8 cellular contexts compared by ENCODE assay signal in genomic region chr9:136539427-136540412, GRCh38. TPM values are rescaled to one million over a fixed set of nuclear protein-coding genes. Genes with fewer than 3 reads are reported as not detected.
DNase-seq lines count a peak whose midpoint lies in the region; ATAC-seq and TF ChIP-seq lines count a peak whose summit lies in the region.

No MANE protein-coding gene starts in this region.

- peaks cover 11% of the 10 kb centered on the region for H3K79me1 ChIP-seq in mesendoderm (ENCODE audit: low read length)

- no peak overlapping the region for H3K4ac ChIP-seq in mesendoderm (ENCODE audit: low read depth, low read length)

- H2BK120ac ChIP-seq in mesendoderm (ENCODE audit: low read depth, low read length): no peak overlapping the region

- H2AK5ac ChIP-seq in mesendoderm (ENCODE audit: low read length): no peak overlapping the region

- H3K27ac ChIP-seq in coronary artery (peak overlapping the region; percentile 57 to 87), mesendoderm (ENCODE audit: low read depth, low read length) (no peak overlapping the region)

- H3K56ac ChIP-seq in mesendoderm (ENCODE audit: low read length): no peak overlapping the region

- no CpG with 5 or more reads among the region's 33 CpGs for whole genome bisulfite sequencing in mesendoderm (ENCODE audit: extremely low coverage, insufficient coverage, low lambda C conversion rate)

- H3K4me1 ChIP-seq in mesendoderm (ENCODE audit: control insufficient read depth, low read depth, low read length): peaks cover 2% of the 10 kb centered on the region

- no peaks in the 10 kb centered on the region for H3K9me3 Mint-ChIP-seq in activated CD4-positive, alpha-beta T cell treated with anti-CD3 and anti-CD28 coated beads, Interleukin-2, amount 10 ng/mL, durations not matched to agents 24 days and 14 days

- intact Hi-C loops in activated CD4-positive, alpha-beta T cell treated with anti-CD3 and anti-CD28 coated beads, Interleukin-2, amount 10 ng/mL, durations not matched to agents 24 days and 14 days (cut with micrococcal nuclease): loop anchor here (1.0 to 10.0 kb wide), 3 partner anchors 56 to 252 kb away; partner anchors contain the start of genes SEC16A and TMEM141

- H3K79me2 ChIP-seq in mesendoderm (ENCODE audit: control insufficient read depth, insufficient read depth, low read length): peaks cover 25% of the 10 kb centered on the region

- H3K4me3 ChIP-seq in coronary artery: peak overlapping the region; percentile 56
- H3K4me3 ChIP-seq in mesendoderm (ENCODE audit: low read length): no peak overlapping the region

- no peak overlapping the region for H4K5ac ChIP-seq in mesendoderm (ENCODE audit: low read length)

- no peaks in the 10 kb centered on the region for H3K27me3 Mint-ChIP-seq in activated CD4-positive, alpha-beta T cell treated with anti-CD3 and anti-CD28 coated beads, Interleukin-2, amount 10 ng/mL, durations not matched to agents 24 days and 14 days

- H3K36me3 Mint-ChIP-seq in activated CD4-positive, alpha-beta T cell treated with anti-CD3 and anti-CD28 coated beads, Interleukin-2, amount 10 ng/mL, durations not matched to agents 24 days and 14 days (ENCODE audit: low read depth): peaks cover 44% of the 10 kb centered on the region

- H3K27ac Mint-ChIP-seq in activated CD4-positive, alpha-beta T cell treated with anti-CD3 and anti-CD28 coated beads, Interleukin-2, amount 10 ng/mL, durations not matched to agents 24 days and 14 days: peak overlapping the region; percentile 100

- no peak overlapping the region for H3K18ac ChIP-seq in mesendoderm (ENCODE audit: low read length)

- peaks cover 43% of the 10 kb centered on the region for H3K4me1 Mint-ChIP-seq in activated CD4-positive, alpha-beta T cell treated with anti-CD3 and anti-CD28 coated beads, Interleukin-2, amount 10 ng/mL, durations not matched to agents 24 days and 14 days

- DNase-seq in GM19238 (ENCODE audit: insufficient read length, low spot score) (peak; percentile 91), HT1080 (ENCODE audit: low read depth) (peak; percentile 36), coronary artery (ENCODE audit: low spot score) (peak; percentile 86), mesendoderm (peak; percentile 79), DMS53 (lab: John Stamatoyannopoulos, UW) (no peak)
- peak; percentile 97 for DNase-seq in activated CD4-positive, alpha-beta T cell treated with anti-CD3 and anti-CD28 coated beads, Interleukin-2, amount 10 ng/mL, durations not matched to agents 24 days and 14 days
- peak; percentile 73 to 85 for DNase-seq in stimulated activated CD8-positive, alpha-beta memory T cell treated with anti-CD3 and anti-CD28 coated beads, Interleukin-2, amount 100 ng/mL, for 1 hour (ENCODE audit: low read depth in 2 of 2)

- no peak overlapping the region for H3K9ac ChIP-seq in mesendoderm (ENCODE audit: low read length)

- no peak overlapping the region for H2BK5ac ChIP-seq in mesendoderm (ENCODE audit: low read length)

- H3K36me3 ChIP-seq in mesendoderm (ENCODE audit: control insufficient read depth, insufficient read depth, low read length): no peaks in the 10 kb centered on the region

- H3K27me3 ChIP-seq in mesendoderm (ENCODE audit: insufficient read depth, low read length, poor library complexity): no peaks in the 10 kb centered on the region

- peak overlapping the region; percentile 81 for H3K4me3 Mint-ChIP-seq in activated CD4-positive, alpha-beta T cell treated with anti-CD3 and anti-CD28 coated beads, Interleukin-2, amount 10 ng/mL, durations not matched to agents 24 days and 14 days

- no peak for ATAC-seq in HG03565 (IDR thresholded peaks at IDR 0.05; ENCODE audit: unreplicated experiment)

- no peak overlapping the region for H2BK15ac ChIP-seq in mesendoderm (replicated peaks; ENCODE audit: low read depth)

- H4K8ac ChIP-seq in mesendoderm (ENCODE audit: low read depth, low read length): no peak overlapping the region

- H3K23ac ChIP-seq in mesendoderm (ENCODE audit: low read length): no peak overlapping the region

- no peak for TF ChIP-seq CTCF in coronary artery (IDR thresholded peaks at IDR 0.05)

- no peak overlapping the region for H3K4me2 ChIP-seq in mesendoderm (ENCODE audit: low read length)

RNA-seq across cellular contexts. Expression of gene NOTCH1, which starts 6.1 kb away (rescaled TPM):
- 11.4 and 13.7 TPM in 2 replicates for total RNA-seq in HT1080 (2014; rRNA removed; shearing (Covaris generic))
- polyA plus RNA-seq in HT1080 (2015; cell fraction: cytosol; rRNA removed): 7.1 and 7.9 TPM in 2 replicates
- polyA plus RNA-seq in HT1080 (2015; cell fraction: nucleus; rRNA removed): 31.4 and 32.3 TPM in 2 replicates
- 108 and 113 TPM in 2 replicates for total RNA-seq in activated CD4-positive, alpha-beta T cell treated with anti-CD3 and anti-CD28 coated beads, Interleukin-2, amount 10 ng/mL, durations not matched to agents 24 days and 14 days
- polyA plus RNA-seq in mesendoderm (2013, experiment 1 of 2): 14.3 TPM
- polyA plus RNA-seq in mesendoderm (2013, experiment 2 of 2): 14.2 TPM

RNA-seq across cellular contexts. Expression of gene SEC16A, which starts 56.9 kb away (rescaled TPM):
- 18.1 and 22.7 TPM in 2 replicates for total RNA-seq in HT1080 (2014; rRNA removed; shearing (Covaris generic))
- 27.6 and 31.9 TPM in 2 replicates for polyA plus RNA-seq in HT1080 (2015; cell fraction: cytosol; rRNA removed)
- 115 and 116 TPM in 2 replicates for polyA plus RNA-seq in HT1080 (2015; cell fraction: nucleus; rRNA removed)
- total RNA-seq in activated CD4-positive, alpha-beta T cell treated with anti-CD3 and anti-CD28 coated beads, Interleukin-2, amount 10 ng/mL, durations not matched to agents 24 days and 14 days: 79.2 and 81.2 TPM in 2 replicates
- polyA plus RNA-seq in mesendoderm (2013, experiment 1 of 2): 23.8 TPM
- polyA plus RNA-seq in mesendoderm (2013, experiment 2 of 2): 22.3 TPM
